In the genomic region with DNA sequence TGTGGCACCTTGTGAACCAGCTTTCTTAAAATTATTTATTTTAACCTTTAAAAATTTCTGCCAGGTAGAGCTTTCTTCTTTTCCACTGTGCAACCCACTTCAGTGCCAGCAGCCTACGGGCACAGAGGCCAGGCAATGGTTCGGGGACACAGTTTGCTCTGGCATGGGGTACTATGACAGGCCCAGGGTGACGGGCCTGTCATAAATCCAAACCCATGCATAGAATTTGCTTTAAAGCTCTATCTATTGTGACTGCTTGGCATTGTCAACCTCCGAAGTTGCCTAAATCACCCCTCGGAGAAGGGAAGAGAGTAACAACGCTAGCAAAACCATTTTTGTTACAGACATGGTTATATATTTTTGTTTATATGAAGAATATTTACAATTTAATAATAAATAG, we compare ENCODE assay signal across 8 cellular contexts. TPM values are rescaled to one million over a fixed set of nuclear protein-coding genes. Genes with fewer than 3 reads are reported as not detected.
DNase-seq lines count a peak whose midpoint lies in the region; ATAC-seq and TF ChIP-seq lines count a peak whose summit lies in the region.

No MANE protein-coding gene starts in this region.

- CTCF ChIA-PET in Calu3 (lab: Charles Lee), result interaction anchor here (1.1 to 2.6 kb wide), 4 partner anchors 12 to 213 kb away, joined by 3 to 9 read pairs (median 4); no protein-coding TSS in a partner anchor

- H3K4me2 ChIP-seq in osteoblast (ENCODE audit: insufficient read depth, low read length), result peak overlapping the region; percentile 76

- H3K4me1 Mint-ChIP-seq in Calu3 (ENCODE audit: low read depth, unreplicated experiment), result peaks cover 28% of the 10 kb centered on the region

- H4K20me1 ChIP-seq in osteoblast (ENCODE audit: insufficient read depth, low read length), result peaks cover 29% of the 10 kb centered on the region

- peaks cover 48% of the 10 kb centered on the region for H3K79me2 ChIP-seq in osteoblast (ENCODE audit: insufficient read depth, low read length)

- peaks cover 36% of the 10 kb centered on the region for H3K36me3 ChIP-seq in osteoblast (ENCODE audit: insufficient read depth, low read length)

- H3K27me3 Mint-ChIP-seq in Calu3 (ENCODE audit: unreplicated experiment), result no peaks in the 10 kb centered on the region

- intact Hi-C loops in Calu3 (cut with micrococcal nuclease; ENCODE audit: unreplicated experiment) (loop anchor here (2.0 to 10.0 kb wide), 3 partner anchors 88 to 212 kb away; no protein-coding TSS in a partner anchor), dorsolateral prefrontal cortex (cut with DNase I) (loop anchor here (5.0 to 10.0 kb wide), 5 partner anchors 144 to 494 kb away; partner anchors contain the start of genes GRHL1 (in 1 of the 2), HPCAL1 (in 1 of the 2) and KLF11 (in 1 of the 2))

- no peak overlapping the region for H3K27ac Mint-ChIP-seq in Calu3 (ENCODE audit: unreplicated experiment)

- peak overlapping the region in 51 of 59 donors; percentile 61 to 98 (median 76) for H3K4me3 ChIP-seq in dorsolateral prefrontal cortex
- H3K4me3 ChIP-seq in osteoblast (ENCODE audit: insufficient read depth, low read length), result peak overlapping the region; percentile 72

- no peaks in the 10 kb centered on the region for H3K9me3 Mint-ChIP-seq in Calu3 (ENCODE audit: low read depth, unreplicated experiment)

- H3K9me3 ChIP-seq in osteoblast (ENCODE audit: low read depth, low read length), result no peaks in the 10 kb centered on the region

- TF ChIP-seq CTCF in Calu3 (IDR thresholded peaks at IDR 0.05; ENCODE audit: unreplicated experiment) (no peak), dorsolateral prefrontal cortex (IDR thresholded peaks at IDR 0.05 in 54 of 56, conservative IDR thresholded peaks at IDR 0.05 in 2 of 56; ENCODE audit: low read depth in 1 of 56, partially characterized antibody in 56 of 56) (no peak), osteoblast (IDR thresholded peaks at IDR 0.05; ENCODE audit: extremely low read depth, low read depth, low read length) (no peak)

- H3K27ac ChIP-seq in dorsolateral prefrontal cortex, result peak overlapping the region in 17 of 59 donors; percentile 7 to 97 (median 85)
- H3K27ac ChIP-seq in osteoblast (ENCODE audit: low read depth, low read length), result peak overlapping the region; percentile 72

- H3K4me3 Mint-ChIP-seq in Calu3 (ENCODE audit: low read depth, unreplicated experiment), result peak overlapping the region; percentile 81

- no peak for ATAC-seq in HG02981 (IDR thresholded peaks at IDR 0.05; ENCODE audit: unreplicated experiment)

- H3K27me3 ChIP-seq in dorsolateral prefrontal cortex (no peaks in the 10 kb centered on the region), osteoblast (ENCODE audit: insufficient read depth, low read length) (no peaks in the 10 kb centered on the region)

- BruUV-seq in Calu3 (replicated peaks; lab: Mats Ljungman, UMichigan), result no TSS peak

- H2AFZ ChIP-seq in osteoblast (ENCODE audit: low read length), result no peak overlapping the region

- peaks cover 24% of the 10 kb centered on the region for H3K4me1 ChIP-seq in osteoblast (ENCODE audit: insufficient read depth, low read length)

- peaks cover 69% of the 10 kb centered on the region for H3K36me3 Mint-ChIP-seq in Calu3 (ENCODE audit: insufficient read depth, unreplicated experiment)

- DNase-seq in Calu3 (no peak), NAMALWA (ENCODE audit: low spot score) (peak; percentile 53), dorsolateral prefrontal cortex (no peak), osteoblast (ENCODE audit: insufficient read length, low spot score, missing footprints) (no peak), midbrain (lab: John Stamatoyannopoulos, UW) (no peak), NCI-H2107 treated with DMSO at 0.1 percent for 48 hours (lab: John Stamatoyannopoulos, UW; ENCODE audit: unreplicated experiment) (no peak)
- no peak for DNase-seq in activated CD8-positive, alpha-beta memory T cell treated with anti-CD3 and anti-CD28 coated beads, Interleukin-2, amount 50 U/mL, for 48 hours

RNA-seq across cellular contexts. Expression of gene ODC1, which starts 1.5 kb away (rescaled TPM):
- total RNA-seq in Calu3 (2022) (78.4 and 85.7 TPM in 2 replicates), dorsolateral prefrontal cortex (10 to 100 TPM; 11.1 to 44.4 (median 22.4) TPM), osteoblast (106 and 109 TPM in 2 replicates)
